Comparison of ENCODE assay signal across 9 cellular contexts in the genomic region with DNA sequence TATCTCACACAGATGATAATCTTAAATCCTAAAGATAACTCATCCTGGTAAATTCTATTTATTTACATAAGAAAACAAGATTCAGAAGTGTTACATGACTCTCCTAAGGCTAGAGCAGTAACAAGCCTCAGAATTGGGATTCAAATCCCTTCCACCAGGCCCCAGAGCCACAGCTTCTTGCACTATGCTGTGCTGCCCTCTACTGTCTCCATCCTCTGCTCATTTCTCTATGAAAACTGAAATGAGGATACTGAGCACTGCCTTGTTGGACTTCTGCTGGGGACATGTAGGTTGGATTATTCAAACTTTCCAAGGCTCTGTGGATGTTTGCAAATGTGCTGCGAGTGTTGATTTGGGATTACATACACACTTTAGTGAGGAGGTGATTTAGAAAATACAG. TPM values are rescaled to one million over a fixed set of nuclear protein-coding genes. Genes with fewer than 3 reads are reported as not detected.
DNase-seq lines count a peak whose midpoint lies in the region; ATAC-seq and TF ChIP-seq lines count a peak whose summit lies in the region.
"Had no signal": no experiment of that assay in that cellular context is flagged by ENCODE, and none has a peak within 500 bp of the region (broad histone marks: within the 10 kb centered on the region; RNA-seq: fewer than 3 reads in every experiment).

No MANE protein-coding gene starts in this region.

- H3F3A ChIP-seq in OCI-LY1 (ENCODE audit: insufficient read depth, low read length) (no peaks in the 10 kb centered on the region), neural cell (ENCODE audit: insufficient read depth, low read length, poor library complexity, severe bottlenecking) (no peaks in the 10 kb centered on the region)

- no peak overlapping the region for H2AFZ ChIP-seq in OCI-LY1 (ENCODE audit: low read length)
- no peak overlapping the region for H2AFZ ChIP-seq in neural cell (ENCODE audit: low read depth, low read length)

- TF ChIP-seq EP300 in neural cell (conservative IDR thresholded peaks at IDR 0.05; ENCODE audit: poor library complexity, severe bottlenecking) = no peak

- H3K4me2 ChIP-seq in OCI-LY1 (ENCODE audit: low read length) (no peak overlapping the region), neural cell (ENCODE audit: low read length) (no peak overlapping the region)

- H3K79me2 ChIP-seq in OCI-LY1 (ENCODE audit: insufficient read depth, low read length) (no peaks in the 10 kb centered on the region), neural cell (replicated peaks; ENCODE audit: insufficient read depth, low read length) (no peaks in the 10 kb centered on the region)

- no peak for DNase-seq in AG09309 (ENCODE audit: low read depth)
- no peak for DNase-seq in GM13976 (ENCODE audit: low spot score)
- peak; percentile 32 to 36 for DNase-seq in dermis microvascular lymphatic vessel endothelial cell (ENCODE audit: low read depth in 2 of 2)
- DNase-seq in stimulated activated CD4-positive, alpha-beta T cell treated with anti-CD3 and anti-CD28 coated beads, Interleukin-4, amount 100 ng/mL, for 1 hour = no peak
- DNase-seq in stimulated activated CD4-positive, alpha-beta T cell treated with anti-CD3 and anti-CD28 coated beads, Interleukin-4, amount 100 ng/mL, for 4 hours = no peak

- H3K4me1 ChIP-seq in OCI-LY1 (ENCODE audit: insufficient read depth, low read length, severe bottlenecking) = no peaks in the 10 kb centered on the region
- H3K4me1 ChIP-seq: thyroid gland had no signal

- H3K9me2 ChIP-seq in OCI-LY1 (ENCODE audit: low read depth, low read length) (no peaks in the 10 kb centered on the region), neural cell (ENCODE audit: insufficient read depth, low read length) (no peaks in the 10 kb centered on the region)

- peak; percentile 59 for TF ChIP-seq RAD21 in neural cell (conservative IDR thresholded peaks at IDR 0.05)

- TF ChIP-seq CTCF in AG09309 (IDR thresholded peaks at IDR 0.05; ENCODE audit: control insufficient read depth, insufficient read depth, low read depth, low read length, missing control alignments) (peak; percentile 62), GM13976 (IDR thresholded peaks at IDR 0.05; ENCODE audit: borderline replicate concordance, control extremely low read depth, extremely low read depth, insufficient read depth, missing control alignments) (peak; percentile 54), OCI-LY1 (IDR thresholded peaks at IDR 0.05; ENCODE audit: low read length) (peak; percentile 58; the same call in 1 of the 2 replicates), neural cell (IDR thresholded peaks at IDR 0.05; ENCODE audit: poor library complexity, severe bottlenecking) (peak; percentile 44)

- H3K9me3 ChIP-seq in OCI-LY1 (ENCODE audit: low read length) (no peaks in the 10 kb centered on the region), neural cell (ENCODE audit: low read length) (no peaks in the 10 kb centered on the region)
- H3K9me3 ChIP-seq: thyroid gland had no signal

- H3K9ac ChIP-seq in OCI-LY1 (ENCODE audit: low read length) (no peak overlapping the region), neural cell (ENCODE audit: low read length) (no peak overlapping the region)

- H3K27ac ChIP-seq in OCI-LY1 (ENCODE audit: low read depth, low read length, poor library complexity, severe bottlenecking) (no peak overlapping the region), neural cell (ENCODE audit: low read length) (no peak overlapping the region)
- H3K27ac ChIP-seq: thyroid gland had no signal

- H3K4me3 ChIP-seq in AG09309 (ENCODE audit: control insufficient read depth, low read depth, low read length) (no peak overlapping the region), OCI-LY1 (ENCODE audit: low read depth, low read length, poor library complexity, severe bottlenecking) (no peak overlapping the region), neural cell (ENCODE audit: low read length) (no peak overlapping the region)
- H3K4me3 ChIP-seq: thyroid gland had no signal

- H3K36me3 ChIP-seq in OCI-LY1 (ENCODE audit: insufficient read depth, low read length) (peaks cover 56% of the 10 kb centered on the region), neural cell (ENCODE audit: insufficient read depth, low read length) (peaks cover 10% of the 10 kb centered on the region)

- no peaks in the 10 kb centered on the region for H4K20me1 ChIP-seq in OCI-LY1 (ENCODE audit: insufficient read depth, low read length)
- no peaks in the 10 kb centered on the region for H4K20me1 ChIP-seq in neural cell (ENCODE audit: insufficient read depth)

- no peaks in the 10 kb centered on the region for H3K27me3 ChIP-seq in OCI-LY1 (ENCODE audit: insufficient read depth, low read length)
- no peaks in the 10 kb centered on the region for H3K27me3 ChIP-seq in neural cell (ENCODE audit: insufficient read depth, low read depth, low read length)
- H3K27me3 ChIP-seq: thyroid gland had no signal

- in situ Hi-C loops in GM13976 (cut with MboI; ENCODE audit: low sequenced_read_pairs, unreplicated experiment) = no loop called here

- ATAC-seq in HG03442 (IDR thresholded peaks at IDR 0.05; ENCODE audit: unreplicated experiment) = peak; percentile 59

TF ChIP-seq in neural cell, 6 proteins besides CTCF, POLR2A, EP300 and RAD21:
- TF ChIP-seq EZH2 (IDR thresholded peaks at IDR 0.05; ENCODE audit: borderline replicate concordance, insufficient read depth, low read length, poor library complexity, severe bottlenecking) (no peak), MXI1 (conservative IDR thresholded peaks at IDR 0.05; ENCODE audit: poor library complexity, severe bottlenecking) (no peak), POLR2AphosphoS5 (IDR thresholded peaks at IDR 0.05) (no peak), REST (IDR thresholded peaks at IDR 0.05; ENCODE audit: borderline replicate concordance) (no peak), SMC3 (conservative IDR thresholded peaks at IDR 0.05; ENCODE audit: poor library complexity) (no peak), TAF1 (IDR thresholded peaks at IDR 0.05; ENCODE audit: low read depth) (no peak)

RNA-seq across cellular contexts. Expression of gene C12orf50, which starts 23.5 kb away (rescaled TPM):
- total RNA-seq in dermis microvascular lymphatic vessel endothelial cell = under 0.01 TPM in 1 of 2 replicates, not detected in the other
- 0.30 and 0.68 TPM in 2 replicates for polyA plus RNA-seq in neural cell
- polyA minus RNA-seq in neural cell = 0.97 and 1.4 TPM in 2 replicates

Comparison
In these comparisons a context has a peak if more than half of its experiments do, and no peak if none do; other contexts are left out.
1. DNase-seq: peak in dermis microvascular lymphatic vessel endothelial cell (2 of 2); none in AG09309 (single experiment), GM13976 (single experiment), stimulated activated CD4-positive, alpha-beta T cell treated with anti-CD3 and anti-CD28 coated beads, Interleukin-4, amount 100 ng/mL, for 1 hour (single experiment) and stimulated activated CD4-positive, alpha-beta T cell treated with anti-CD3 and anti-CD28 coated beads, Interleukin-4, amount 100 ng/mL, for 4 hours (0 of 2).
2. Peak in every context shown above with its lines, with median percentiles within 50 percentile points of each other: CTCF ChIP-seq.